20 cellular contexts compared by ENCODE assay signal in the genomic region with DNA sequence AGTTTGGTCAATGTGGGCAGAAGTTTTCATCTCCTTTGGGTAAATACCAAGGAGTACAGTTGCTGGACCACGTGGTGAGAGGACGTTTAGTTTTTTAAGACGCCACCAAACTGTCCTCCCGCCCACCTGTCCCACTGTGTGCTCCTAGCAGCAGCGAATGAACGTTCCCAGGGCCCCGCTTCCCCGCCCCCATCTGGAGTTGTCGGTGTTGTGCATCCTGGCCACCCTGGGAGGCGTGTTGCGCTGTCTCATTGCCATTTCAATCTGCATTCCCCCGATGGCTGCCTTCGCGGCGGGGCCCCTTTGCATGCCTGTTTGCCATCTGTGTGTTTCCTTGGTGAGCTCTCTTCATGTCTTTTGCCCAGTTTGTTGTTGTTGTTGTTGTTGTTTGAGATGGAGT.
"Had no signal": no experiment of that assay in that cellular context is flagged by ENCODE, and none has a peak within 500 bp of the region (broad histone marks: within the 10 kb centered on the region; RNA-seq: fewer than 3 reads in every experiment).

No MANE protein-coding gene starts in this region.

- H3K27ac Mint-ChIP-seq: dendritic cell treated with granulocyte-macrophage colony-stimulating factor and Interleukin-4, amounts not matched to agents 40 ng/mL and 50 ng/mL, for 4 days; nephron; stimulated activated effector memory CD8-positive, alpha-beta T cell treated with anti-CD3 and anti-CD28 coated beads, Interleukin-12 subunit alpha, Interleukin-12 subunit beta, amount 100 ng/mL, for 72 hours; stimulated activated naive CD8-positive, alpha-beta T cell treated with anti-CD3 and anti-CD28 coated beads, Interleukin-15, Interleukin-2, amounts not matched to agents 100 ng/mL and 50 ng/mL, for 24 hours had no signal

- H3K27me3 Mint-ChIP-seq: dendritic cell treated with granulocyte-macrophage colony-stimulating factor and Interleukin-4, amounts not matched to agents 40 ng/mL and 50 ng/mL, for 4 days; effector memory CD8-positive, alpha-beta T cell; stimulated activated naive CD8-positive, alpha-beta T cell treated with anti-CD3 and anti-CD28 coated beads, Interleukin-15, Interleukin-2, amounts not matched to agents 100 ng/mL and 50 ng/mL, for 24 hours had no signal

- H3K27ac ChIP-seq: foreskin keratinocyte, heart left ventricle, neutrophil, ovary, upper lobe of right lung had no signal

- H3K4me3 Mint-ChIP-seq: dendritic cell treated with granulocyte-macrophage colony-stimulating factor and Interleukin-4, amounts not matched to agents 40 ng/mL and 50 ng/mL, for 4 days; effector memory CD8-positive, alpha-beta T cell; nephron; stimulated activated effector memory CD8-positive, alpha-beta T cell treated with anti-CD3 and anti-CD28 coated beads, Interleukin-12 subunit alpha, Interleukin-12 subunit beta, amount 100 ng/mL, for 72 hours; stimulated activated naive CD8-positive, alpha-beta T cell treated with anti-CD3 and anti-CD28 coated beads, Interleukin-15, Interleukin-2, amounts not matched to agents 100 ng/mL and 50 ng/mL, for 24 hours had no signal

- H3K9me3 Mint-ChIP-seq: dendritic cell treated with granulocyte-macrophage colony-stimulating factor and Interleukin-4, amounts not matched to agents 40 ng/mL and 50 ng/mL, for 4 days; effector memory CD8-positive, alpha-beta T cell; nephron; stimulated activated effector memory CD8-positive, alpha-beta T cell treated with anti-CD3 and anti-CD28 coated beads, Interleukin-12 subunit alpha, Interleukin-12 subunit beta, amount 100 ng/mL, for 72 hours; stimulated activated naive CD8-positive, alpha-beta T cell treated with anti-CD3 and anti-CD28 coated beads, Interleukin-15, Interleukin-2, amounts not matched to agents 100 ng/mL and 50 ng/mL, for 24 hours had no signal

- DNase-seq: effector memory CD8-positive, alpha-beta T cell; erythroblast; foreskin keratinocyte; heart left ventricle; hippocampal formation; left colon; left ventricle myocardium superior; mesenchymal stem cell; midbrain; ovary; small intestine; stimulated activated CD4-positive, alpha-beta T cell treated with anti-CD3 and anti-CD28 coated beads, Interleukin-2, amount 100 ng/mL, for 48 hours; tibial artery; upper lobe of right lung had no signal

- ATAC-seq: effector memory CD8-positive, alpha-beta T cell; foreskin keratinocyte; heart left ventricle; left colon; left ventricle myocardium superior; right cardiac atrium; stimulated activated effector memory CD8-positive, alpha-beta T cell treated with anti-CD3 and anti-CD28 coated beads, Interleukin-12 subunit alpha, Interleukin-12 subunit beta, amount 100 ng/mL, for 72 hours; upper lobe of right lung had no signal
